In the genomic region with DNA sequence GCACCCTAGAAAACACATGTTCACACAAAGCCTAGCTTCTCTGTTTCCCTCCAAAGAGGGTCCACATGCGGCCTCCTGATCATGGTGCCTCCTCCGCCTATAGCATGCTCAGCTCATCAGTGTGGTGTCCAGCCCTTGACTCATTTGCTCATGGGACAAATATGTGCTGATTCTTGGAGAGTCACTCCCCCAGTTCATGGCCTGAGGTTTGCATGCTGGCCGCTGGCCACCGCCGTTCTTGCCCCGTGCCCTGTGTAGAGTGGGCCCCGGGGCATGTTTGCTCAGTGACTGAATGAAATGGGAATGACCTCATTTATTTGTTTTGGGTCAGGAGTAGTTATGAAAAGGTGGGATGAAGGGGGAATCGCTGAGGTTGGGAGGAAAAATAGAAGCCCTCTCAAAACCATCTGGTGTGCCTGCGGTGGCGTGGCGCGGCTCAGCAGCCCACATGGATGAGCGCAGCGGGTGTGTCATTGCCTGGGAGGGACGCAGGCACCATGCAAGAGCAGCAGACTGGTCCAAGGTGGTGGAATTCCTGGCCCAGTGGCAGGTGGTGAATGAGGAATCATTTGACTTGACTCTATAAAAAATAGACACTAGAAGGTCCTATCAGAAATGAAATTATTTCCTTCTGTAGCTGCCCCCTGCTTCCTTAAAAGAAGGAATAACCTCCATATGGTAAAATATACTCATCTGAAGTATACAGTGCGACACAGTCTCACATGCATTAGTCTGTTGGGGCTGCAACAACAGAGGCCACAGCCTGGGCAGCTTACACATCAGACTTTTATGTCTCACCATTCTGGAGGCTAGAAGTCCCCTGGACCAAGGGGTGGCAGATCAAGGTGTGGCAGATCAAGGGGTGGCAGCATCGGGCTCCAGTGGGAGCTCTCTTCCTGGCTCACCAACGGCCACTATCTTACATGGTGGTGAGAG, we compare ENCODE assay signal across 9 cellular contexts. TPM values are rescaled to one million over a fixed set of nuclear protein-coding genes. Genes with fewer than 3 reads are reported as not detected.
A peak's percentile ranks its signal among the peaks of the same experiment; 100 is the strongest.
DNase-seq lines count a peak whose midpoint lies in the region; ATAC-seq and TF ChIP-seq lines count a peak whose summit lies in the region.
"Had no signal": no experiment of that assay in that cellular context is flagged by ENCODE, and none has a peak within 500 bp of the region (broad histone marks: within the 10 kb centered on the region; RNA-seq: fewer than 3 reads in every experiment).

No MANE protein-coding gene starts in this region.

- no peak overlapping the region for H3K27ac ChIP-seq in HEK293 (ENCODE audit: extremely low read depth, low read depth, low read length)
- H3K27ac ChIP-seq in PC-9 = peak overlapping the region; percentile 39
- H3K27ac ChIP-seq in WERI-Rb-1 = no peak overlapping the region
- no peak overlapping the region for H3K27ac ChIP-seq in left ventricle myocardium inferior (replicated peaks)

- peaks cover 8% of the 10 kb centered on the region for H3K27me3 Mint-ChIP-seq in activated naive CD8-positive, alpha-beta T cell treated with anti-CD3 and anti-CD28 coated beads, Interleukin-2, amount 50 U/mL, for 24 hours

- no peak overlapping the region for H2AFZ ChIP-seq in PC-9

- H3K79me2 ChIP-seq in PC-9 (ENCODE audit: low read depth) = no peaks in the 10 kb centered on the region

- H3K27ac Mint-ChIP-seq in activated naive CD8-positive, alpha-beta T cell treated with anti-CD3 and anti-CD28 coated beads, Interleukin-2, amount 50 U/mL, for 24 hours = no peak overlapping the region

- intact Hi-C loops in PC-9 (cut with micrococcal nuclease; ENCODE audit: unreplicated experiment) = loop anchor here (1.0 to 5.0 kb wide), 5 partner anchors 9 to 65 kb away; partner anchors contain the start of gene CRISPLD2
- intact Hi-C loops in left ventricle myocardium inferior (cut with micrococcal nuclease) = no loop called here

- H3K4me3 ChIP-seq in HEK293 (ENCODE audit: low read depth, low read length) (no peak overlapping the region), PC-9 (no peak overlapping the region), WERI-Rb-1 (ENCODE audit: low read depth, low read length) (no peak overlapping the region), left ventricle myocardium inferior (no peak overlapping the region)

- BruUV-seq in PC-9 (replicated peaks; lab: Mats Ljungman, UMichigan) = no TSS peak

- H3K9me3 Mint-ChIP-seq in activated naive CD8-positive, alpha-beta T cell treated with anti-CD3 and anti-CD28 coated beads, Interleukin-2, amount 50 U/mL, for 24 hours = no peaks in the 10 kb centered on the region

- H3K9me3 ChIP-seq in HEK293 (ENCODE audit: control insufficient read depth, insufficient read depth, low read depth, low read length) (no peaks in the 10 kb centered on the region; the same call in 1 of the 2 replicates), PC-9 (ENCODE audit: insufficient read depth, low read depth) (no peaks in the 10 kb centered on the region), WERI-Rb-1 (ENCODE audit: severe bottlenecking) (no peaks in the 10 kb centered on the region), left ventricle myocardium inferior (replicated peaks) (no peaks in the 10 kb centered on the region)

- ATAC-seq in GM18498 (IDR thresholded peaks at IDR 0.05; ENCODE audit: unreplicated experiment) = no peak
- ATAC-seq in activated naive CD8-positive, alpha-beta T cell treated with anti-CD3 and anti-CD28 coated beads, Interleukin-2, amount 50 U/mL, for 24 hours = no peak

- H3K4me3 Mint-ChIP-seq in activated naive CD8-positive, alpha-beta T cell treated with anti-CD3 and anti-CD28 coated beads, Interleukin-2, amount 50 U/mL, for 24 hours = no peak overlapping the region

- no peaks in the 10 kb centered on the region for H4K20me1 ChIP-seq in PC-9 (ENCODE audit: insufficient read depth)

- H3K4me1 ChIP-seq in HEK293 (ENCODE audit: control insufficient read depth, insufficient read depth, low read length) = no peaks in the 10 kb centered on the region; the same call in 1 of the 2 replicates
- peaks cover 24% of the 10 kb centered on the region for H3K4me1 ChIP-seq in PC-9 (replicated peaks; ENCODE audit: insufficient read depth)
- no peaks in the 10 kb centered on the region for H3K4me1 ChIP-seq in left ventricle myocardium inferior

- no peaks in the 10 kb centered on the region for H3K9me2 ChIP-seq in PC-9 (ENCODE audit: insufficient read depth)

- H3K4me1 Mint-ChIP-seq in activated naive CD8-positive, alpha-beta T cell treated with anti-CD3 and anti-CD28 coated beads, Interleukin-2, amount 50 U/mL, for 24 hours = no peaks in the 10 kb centered on the region

- H3K36me3 ChIP-seq in HEK293 (ENCODE audit: control insufficient read depth in 2 of 2, insufficient read depth in 1 of 2, low read length in 2 of 2) = no peaks in the 10 kb centered on the region
- no peaks in the 10 kb centered on the region for H3K36me3 ChIP-seq in PC-9 (ENCODE audit: low read depth)
- H3K36me3 ChIP-seq in WERI-Rb-1 = no peaks in the 10 kb centered on the region
- peaks cover 58% of the 10 kb centered on the region for H3K36me3 ChIP-seq in left ventricle myocardium inferior

- H3K36me3 Mint-ChIP-seq in activated naive CD8-positive, alpha-beta T cell treated with anti-CD3 and anti-CD28 coated beads, Interleukin-2, amount 50 U/mL, for 24 hours (ENCODE audit: low read depth) = no peaks in the 10 kb centered on the region

- POLR2A ChIA-PET in HEK293 (lab: Yijun Ruan, JAX) = interaction anchor here (1.0 to 1.3 kb wide), 2 partner anchors 13 to 32 kb away, joined by 4 read pairs; partner anchors contain the start of gene CRISPLD2
- POLR2A ChIA-PET in PC-9 (lab: Charles Lee; ENCODE audit: unreplicated experiment) = interaction anchor here (0.6 kb wide), 3 partner anchors 44 to 172 kb away, joined by 3 read pairs; no protein-coding TSS in a partner anchor

- peak overlapping the region; percentile 38 for H3K4me2 ChIP-seq in PC-9

- no peak for TF ChIP-seq CTCF in HEK293 (tag by site-specific recombination; IDR thresholded peaks at IDR 0.05)
- TF ChIP-seq CTCF in PC-9 (conservative IDR thresholded peaks at IDR 0.05) = no peak
- no peak for TF ChIP-seq CTCF in WERI-Rb-1 (IDR thresholded peaks at IDR 0.05; ENCODE audit: low read depth, low read length)
- no peak for TF ChIP-seq CTCF in left ventricle myocardium inferior (IDR thresholded peaks at IDR 0.05; ENCODE audit: borderline replicate concordance)

- no peaks in the 10 kb centered on the region for H3K27me3 ChIP-seq in PC-9 (ENCODE audit: insufficient read depth, low read depth)
- H3K27me3 ChIP-seq in WERI-Rb-1 (ENCODE audit: insufficient read depth, low read depth, severe bottlenecking) = no peaks in the 10 kb centered on the region
- peaks cover 22% of the 10 kb centered on the region for H3K27me3 ChIP-seq in left ventricle myocardium inferior (ENCODE audit: low read depth)

- H3F3A ChIP-seq in PC-9 (ENCODE audit: insufficient read depth, low read depth) = peaks cover 21% of the 10 kb centered on the region

- DNase-seq in PC-9 (peak; percentile 95 to 96), fibroblast of gingiva (ENCODE audit: low read depth) (peak; percentile 88), stromal cell of bone marrow (ENCODE audit: low read depth) (peak; percentile 85), WERI-Rb-1 (no peak), left ventricle myocardium inferior (no peak)
- DNase-seq in activated naive CD8-positive, alpha-beta T cell treated with anti-CD3 and anti-CD28 coated beads, Interleukin-2, amount 50 U/mL, for 24 hours = no peak
- DNase-seq: stimulated activated CD8-positive, alpha-beta memory T cell treated with anti-CD3 and anti-CD28 coated beads, Interleukin-4, amount 100 ng/mL, for 48 hours had no signal

- CTCF ChIA-PET in HEK293 (lab: Yijun Ruan, JAX) (interaction anchor here (0.6 to 1.6 kb wide), 6 partner anchors 9 to 265 kb away, joined by 3 to 7 read pairs (median 4); no protein-coding TSS in a partner anchor), PC-9 (lab: Charles Lee) (interaction anchor here (0.7 to 1.1 kb wide), 2 partner anchors 30 to 76 kb away, joined by 3 read pairs; no protein-coding TSS in a partner anchor)

TF ChIP-seq in HEK293, 187 proteins besides CTCF, POLR2A, EP300 and RAD21 (continues in another document):
- TF ChIP-seq ZNF501 (tag by site-specific recombination; IDR thresholded peaks at IDR 0.05) (no peak), SP3 (tag by site-specific recombination; IDR thresholded peaks at IDR 0.05) (no peak; the same call in 1 of the 2 replicates), ZNF677 (tag by site-specific recombination; IDR thresholded peaks at IDR 0.05) (no peak), ZIC2 (tag by site-specific recombination; IDR thresholded peaks at IDR 0.05) (peak; percentile 68), ZNF311 (tag by site-specific recombination; IDR thresholded peaks at IDR 0.05; ENCODE audit: borderline replicate concordance) (no peak), ZNF239 (tag by site-specific recombination; IDR thresholded peaks at IDR 0.05) (no peak), ZNF133 (tag by site-specific recombination; IDR thresholded peaks at IDR 0.05) (no peak), ZBTB48 (tag by site-specific recombination; IDR thresholded peaks at IDR 0.05) (no peak), SALL2 (tag by site-specific recombination; IDR thresholded peaks at IDR 0.05; ENCODE audit: borderline replicate concordance) (no peak), ZNF843 (tag by site-specific recombination; IDR thresholded peaks at IDR 0.05) (peak; percentile 66), ZNF19 (tag by site-specific recombination; IDR thresholded peaks at IDR 0.05; ENCODE audit: low read depth) (no peak), ZNF473 (tag by site-specific recombination; IDR thresholded peaks at IDR 0.05) (no peak), ZNF121 (tag by site-specific recombination; IDR thresholded peaks at IDR 0.05) (no peak), ZFP69B (tag by site-specific recombination; IDR thresholded peaks at IDR 0.05) (peak; percentile 97)
- TF ChIP-seq, protein P1, sequence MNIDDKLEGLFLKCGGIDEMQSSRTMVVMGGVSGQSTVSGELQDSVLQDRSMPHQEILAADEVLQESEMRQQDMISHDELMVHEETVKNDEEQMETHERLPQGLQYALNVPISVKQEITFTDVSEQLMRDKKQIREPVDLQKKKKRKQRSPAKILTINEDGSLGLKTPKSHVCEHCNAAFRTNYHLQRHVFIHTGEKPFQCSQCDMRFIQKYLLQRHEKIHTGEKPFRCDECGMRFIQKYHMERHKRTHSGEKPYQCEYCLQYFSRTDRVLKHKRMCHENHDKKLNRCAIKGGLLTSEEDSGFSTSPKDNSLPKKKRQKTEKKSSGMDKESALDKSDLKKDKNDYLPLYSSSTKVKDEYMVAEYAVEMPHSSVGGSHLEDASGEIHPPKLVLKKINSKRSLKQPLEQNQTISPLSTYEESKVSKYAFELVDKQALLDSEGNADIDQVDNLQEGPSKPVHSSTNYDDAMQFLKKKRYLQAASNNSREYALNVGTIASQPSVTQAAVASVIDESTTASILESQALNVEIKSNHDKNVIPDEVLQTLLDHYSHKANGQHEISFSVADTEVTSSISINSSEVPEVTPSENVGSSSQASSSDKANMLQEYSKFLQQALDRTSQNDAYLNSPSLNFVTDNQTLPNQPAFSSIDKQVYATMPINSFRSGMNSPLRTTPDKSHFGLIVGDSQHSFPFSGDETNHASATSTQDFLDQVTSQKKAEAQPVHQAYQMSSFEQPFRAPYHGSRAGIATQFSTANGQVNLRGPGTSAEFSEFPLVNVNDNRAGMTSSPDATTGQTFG (tag by site-specific recombination; IDR thresholded peaks at IDR 0.05; ENCODE audit: borderline replicate concordance) = no peak

RNA-seq across cellular contexts. Expression of gene CRISPLD2, which starts 31.7 kb away (rescaled TPM):
- total RNA-seq in PC-9 (2021) = 18.6 and 19.9 TPM in 2 replicates
- 12.8 TPM for total RNA-seq in left ventricle myocardium inferior

Comparison
In these comparisons a context has a peak if more than half of its experiments do, and no peak if none do; other contexts are left out.
1. DNase-seq: peak in PC-9 (2 of 2), fibroblast of gingiva (single experiment) and stromal cell of bone marrow (single experiment); none in WERI-Rb-1 (single experiment), activated naive CD8-positive, alpha-beta T cell treated with anti-CD3 and anti-CD28 coated beads, Interleukin-2, amount 50 U/mL, for 24 hours (single experiment) and left ventricle myocardium inferior (single experiment).